ENCODE assay signal across 27 cellular contexts in genomic region chr2:105442056-105442455, GRCh38.
"Had no signal": no experiment of that assay in that cellular context is flagged by ENCODE, and none has a peak within 500 bp of the region (broad histone marks: within the 10 kb centered on the region; RNA-seq: fewer than 3 reads in every experiment).

No MANE protein-coding gene starts in this region.

- H3K36me3 Mint-ChIP-seq: activated naive CD4-positive, alpha-beta T cell treated with anti-CD3 and anti-CD28 coated beads, Interleukin-2, amount 50 U/mL, for 72 hours; IgD-negative memory B cell had no signal

- H3K27ac Mint-ChIP-seq: activated CD4-positive, alpha-beta T cell treated with anti-CD3 and anti-CD28 coated beads, Interleukin-2, amount 10 ng/mL, durations not matched to agents 24 days and 14 days; activated CD8-positive, alpha-beta T cell treated with anti-CD3 and anti-CD28 coated beads for 36 hours; activated naive CD4-positive, alpha-beta T cell treated with anti-CD3 and anti-CD28 coated beads for 36 hours; activated naive CD4-positive, alpha-beta T cell treated with anti-CD3 and anti-CD28 coated beads, Interleukin-2, amount 50 U/mL, for 72 hours; activated T-cell treated with anti-CD3 and anti-CD28 coated beads, Interleukin-2, amount 50 U/mL, for 24 hours; IgD-negative memory B cell had no signal

- H3K4me3 ChIP-seq: adrenal gland, cardiac muscle cell, SJCRH30, SK-N-MC had no signal

- H3K9me3 ChIP-seq: adrenal gland, SJCRH30 had no signal

- H3K4me1 Mint-ChIP-seq: activated CD4-positive, alpha-beta T cell treated with anti-CD3 and anti-CD28 coated beads, Interleukin-2, amount 10 ng/mL, durations not matched to agents 24 days and 14 days; IgD-negative memory B cell had no signal

- H3K27ac ChIP-seq: adrenal gland, brain microvascular endothelial cell, cardiac muscle cell, SJCRH30, SK-N-MC, WERI-Rb-1 had no signal

- DNase-seq: activated CD4-positive, alpha-beta T cell treated with anti-CD3 and anti-CD28 coated beads, Interleukin-2, amount 10 ng/mL, durations not matched to agents 24 days and 14 days; activated CD4-positive, alpha-beta T cell treated with anti-CD3 and anti-CD28 coated beads, Interleukin-2, amount 50 U/mL, for 4 hours; activated CD4-positive, CD25-positive, alpha-beta regulatory T cell; activated CD8-positive, alpha-beta T cell treated with anti-CD3 and anti-CD28 coated beads for 36 hours; activated gamma-delta T cell treated with Interleukin-2 at 50 U/mL for 16 hours; activated naive CD4-positive, alpha-beta T cell treated with anti-CD3 and anti-CD28 coated beads for 36 hours; activated T-cell treated with anti-CD3 and anti-CD28 coated beads, Interleukin-2, amount 50 U/mL, for 24 hours; adrenal gland; aorta; brain microvascular endothelial cell; Karpas-422; KBM-7; NCI-H1105; NCI-H1417 treated with DMSO at 0.1 percent for 48 hours; NCI-H187 treated with DMSO at 0.1 percent for 48 hours; NCI-H2081 treated with DMSO at 0.1 percent for 48 hours; NCI-H226; NCI-H446 treated with DMSO at 0.1 percent for 48 hours; NCI-H524; SHP77; SJCRH30; T1000; WERI-Rb-1 had no signal

- H3K4me3 Mint-ChIP-seq: activated CD4-positive, alpha-beta T cell treated with anti-CD3 and anti-CD28 coated beads, Interleukin-2, amount 10 ng/mL, durations not matched to agents 24 days and 14 days; activated CD8-positive, alpha-beta T cell treated with anti-CD3 and anti-CD28 coated beads for 36 hours; activated naive CD4-positive, alpha-beta T cell treated with anti-CD3 and anti-CD28 coated beads for 36 hours; activated T-cell treated with anti-CD3 and anti-CD28 coated beads, Interleukin-2, amount 50 U/mL, for 24 hours; IgD-negative memory B cell had no signal

- H3K9me3 Mint-ChIP-seq: activated CD4-positive, alpha-beta T cell treated with anti-CD3 and anti-CD28 coated beads, Interleukin-2, amount 10 ng/mL, durations not matched to agents 24 days and 14 days; activated CD8-positive, alpha-beta T cell treated with anti-CD3 and anti-CD28 coated beads for 36 hours; activated naive CD4-positive, alpha-beta T cell treated with anti-CD3 and anti-CD28 coated beads for 36 hours; activated naive CD4-positive, alpha-beta T cell treated with anti-CD3 and anti-CD28 coated beads, Interleukin-2, amount 50 U/mL, for 72 hours; activated T-cell treated with anti-CD3 and anti-CD28 coated beads, Interleukin-2, amount 50 U/mL, for 24 hours; IgD-negative memory B cell had no signal

- H3K27me3 ChIP-seq: adrenal gland, brain microvascular endothelial cell, cardiac muscle cell, SJCRH30 had no signal

- H3K27me3 Mint-ChIP-seq: activated CD8-positive, alpha-beta T cell treated with anti-CD3 and anti-CD28 coated beads for 36 hours had no signal

- H3K36me3 ChIP-seq: adrenal gland, brain microvascular endothelial cell, cardiac muscle cell, SJCRH30, WERI-Rb-1 had no signal
